2 cellular contexts compared by ENCODE assay signal in the genomic region with DNA sequence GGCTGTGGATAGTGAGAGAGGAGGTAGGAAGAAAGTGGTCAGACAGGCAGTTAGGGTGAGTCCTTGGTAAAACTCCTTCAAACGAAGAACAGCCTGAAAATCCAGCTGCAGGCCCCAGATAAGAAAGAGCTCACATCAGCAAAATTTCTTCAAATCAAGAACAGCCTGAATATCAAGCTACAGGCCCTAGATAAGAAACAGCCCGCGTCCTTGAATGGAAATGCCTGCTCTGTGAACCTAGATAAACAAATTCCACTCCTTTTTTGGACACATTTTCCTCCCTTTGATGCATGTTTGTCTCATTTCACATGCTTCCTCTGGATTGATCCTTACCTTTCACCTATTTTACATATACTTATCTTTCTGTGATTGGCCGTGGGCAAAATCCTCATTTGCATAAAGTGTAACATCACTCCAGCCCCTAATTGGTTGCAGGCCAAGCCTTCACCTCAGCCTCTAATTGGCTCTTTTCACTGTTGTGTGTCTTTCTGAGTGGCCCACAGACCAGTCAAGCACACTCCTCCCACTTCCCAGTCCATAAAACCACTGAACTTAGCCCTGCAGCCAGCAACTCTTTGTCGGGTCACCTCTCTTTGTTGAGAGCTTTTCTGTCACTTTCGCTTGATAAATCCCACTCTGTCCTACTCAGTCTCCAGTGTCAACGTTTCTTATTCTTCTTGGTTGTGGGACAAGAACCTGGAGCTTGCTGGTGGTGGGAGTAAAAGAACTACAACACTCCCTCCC.
TF ChIP-seq lines count a peak whose summit lies in the region.

No MANE protein-coding gene starts in this region.

TF ChIP-seq in A549, 52 proteins besides CTCF, POLR2A, EP300 and RAD21:
- peak; percentile 91 for TF ChIP-seq MAFK (IDR thresholded peaks at IDR 0.05; ENCODE audit: partially characterized antibody)
- no peak for TF ChIP-seq PHF8 (IDR thresholded peaks at IDR 0.05; ENCODE audit: borderline replicate concordance, low read depth)
TF ChIP-seq in A549: peak in this region for 1.

TF ChIP-seq in endothelial cell of umbilical vein, 7 proteins besides CTCF, POLR2A, EP300 and RAD21:
- TF ChIP-seq EZH2 (IDR thresholded peaks at IDR 0.05; ENCODE audit: borderline replicate concordance, low read depth, low read length, severe bottlenecking): no peak
- TF ChIP-seq FOS (IDR thresholded peaks at IDR 0.05; ENCODE audit: borderline replicate concordance, insufficient read depth, low read length): no peak
- no peak for TF ChIP-seq GATA2 (IDR thresholded peaks at IDR 0.05; ENCODE audit: insufficient read depth, insufficient read length, low read depth, low read length)
